Comparison of ENCODE assay signal across 7 cellular contexts in the genomic region with DNA sequence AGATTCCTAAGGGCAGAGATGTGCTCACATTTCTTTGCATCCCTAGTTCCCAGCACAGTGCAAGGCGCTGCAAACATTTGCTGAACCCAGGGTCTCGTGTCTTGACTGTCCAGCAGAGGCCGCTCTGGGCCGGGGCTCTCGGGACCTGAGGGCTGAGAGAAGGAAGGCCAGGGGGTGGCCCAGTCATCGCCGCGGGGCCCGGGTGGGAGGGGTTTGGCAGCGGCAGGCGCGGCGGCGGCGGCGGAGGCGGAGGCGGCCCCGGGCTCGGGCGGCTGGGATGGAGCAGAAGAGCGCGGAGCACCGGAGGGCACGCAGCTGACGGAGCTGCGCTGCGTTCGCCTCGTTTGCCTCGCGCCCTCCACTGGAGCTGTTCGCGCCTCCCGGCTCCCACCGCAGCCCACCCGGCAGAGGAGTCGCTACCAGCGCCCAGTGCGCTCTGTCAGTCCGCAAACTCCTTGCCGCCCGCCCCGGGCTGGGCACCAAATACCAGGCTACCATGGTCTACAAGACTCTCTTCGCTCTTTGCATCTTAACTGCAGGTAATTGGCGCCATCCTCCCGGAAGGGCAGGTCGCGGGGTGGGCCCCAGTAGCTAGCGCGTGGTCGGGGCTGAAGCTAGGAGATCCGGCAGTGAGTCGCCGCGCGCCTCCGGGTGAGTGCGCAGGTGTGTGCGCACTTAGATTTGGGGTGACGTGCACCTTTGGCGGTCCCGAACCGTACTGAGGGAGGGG. TPM values are rescaled to one million over a fixed set of nuclear protein-coding genes. Genes with fewer than 3 reads are reported as not detected.
DNase-seq lines count a peak whose midpoint lies in the region; ATAC-seq and TF ChIP-seq lines count a peak whose summit lies in the region.

A gene with protein sequence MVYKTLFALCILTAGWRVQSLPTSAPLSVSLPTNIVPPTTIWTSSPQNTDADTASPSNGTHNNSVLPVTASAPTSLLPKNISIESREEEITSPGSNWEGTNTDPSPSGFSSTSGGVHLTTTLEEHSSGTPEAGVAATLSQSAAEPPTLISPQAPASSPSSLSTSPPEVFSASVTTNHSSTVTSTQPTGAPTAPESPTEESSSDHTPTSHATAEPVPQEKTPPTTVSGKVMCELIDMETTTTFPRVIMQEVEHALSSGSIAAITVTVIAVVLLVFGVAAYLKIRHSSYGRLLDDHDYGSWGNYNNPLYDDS (plus strand): TSS at position 285 of the 730 bp plus-strand sequence. CDS start 212 bp downstream, at position 497.

- peak within 1 kb of the TSS; percentile 54 for H3K27ac Mint-ChIP-seq in chondrocyte (ENCODE audit: unreplicated experiment)

- DNase-seq in KG1 (lab: John Stamatoyannopoulos, UW) (peak; percentile 39), SHP77 treated with DMSO at 0.1 percent for 48 hours (lab: John Stamatoyannopoulos, UW) (peak; percentile 59), chondrocyte (ENCODE audit: low spot score) (peak; percentile 95), kidney glomerular epithelial cell (lab: John Stamatoyannopoulos, UW) (peak; percentile 39)
- DNase-seq in stimulated activated CD4-positive, alpha-beta T cell treated with anti-CD3 and anti-CD28 coated beads, Interleukin-12 subunit alpha, Interleukin-12 subunit beta, amount 100 ng/mL, for 48 hours (ENCODE audit: low read depth in 2 of 3, low spot score in 1 of 3) = peak; percentile 16 to 36 (median 32)

- H3K9me3 Mint-ChIP-seq in chondrocyte (ENCODE audit: low read depth) = no peaks in the 10 kb centered on the region

- H3K27me3 Mint-ChIP-seq in chondrocyte (ENCODE audit: low read depth) = peaks cover 47% of the 10 kb centered on the region

- H3K36me3 Mint-ChIP-seq in chondrocyte (ENCODE audit: low read depth) = peaks cover 2% of the 10 kb centered on the region

- TF ChIP-seq CTCF in GM12875 (IDR thresholded peaks at IDR 0.05; ENCODE audit: borderline replicate concordance, insufficient read depth, low read depth, low read length) (peak; percentile 82), chondrocyte (IDR thresholded peaks at IDR 0.05) (peak; percentile 84)

- peak within 1 kb of the TSS; percentile 78 for H3K4me3 Mint-ChIP-seq in chondrocyte (ENCODE audit: unreplicated experiment)

- peak; percentile 85 for ATAC-seq in GM21825 (IDR thresholded peaks at IDR 0.05; ENCODE audit: unreplicated experiment)

- peaks cover 25% of the 10 kb centered on the region for H3K4me1 Mint-ChIP-seq in chondrocyte (ENCODE audit: low read depth)

- peak within 1 kb of the TSS; percentile 93 for H3K4me3 ChIP-seq in GM12875 (ENCODE audit: low read depth, low read length)

RNA-seq across cellular contexts. Expression of the gene that starts here (rescaled TPM):
- total RNA-seq in chondrocyte = 0.90 to 1.4 TPM (median 1.0 TPM) in 3 replicates

Comparison
In these comparisons a context has a peak if more than half of its experiments do, and no peak if none do; other contexts are left out.
1. Peak in every context shown above with its lines: DNase-seq, ATAC-seq and H3K4me3 ChIP-seq.
2. DNase-seq: peak in every context shown above with its lines; median percentile 95 in chondrocyte; 59 in SHP77 treated with DMSO at 0.1 percent for 48 hours; 39 in KG1; 39 in kidney glomerular epithelial cell; 32 in stimulated activated CD4-positive, alpha-beta T cell treated with anti-CD3 and anti-CD28 coated beads, Interleukin-12 subunit alpha, Interleukin-12 subunit beta, amount 100 ng/mL, for 48 hours.